8 cellular contexts compared by ENCODE assay signal in the genomic region with DNA sequence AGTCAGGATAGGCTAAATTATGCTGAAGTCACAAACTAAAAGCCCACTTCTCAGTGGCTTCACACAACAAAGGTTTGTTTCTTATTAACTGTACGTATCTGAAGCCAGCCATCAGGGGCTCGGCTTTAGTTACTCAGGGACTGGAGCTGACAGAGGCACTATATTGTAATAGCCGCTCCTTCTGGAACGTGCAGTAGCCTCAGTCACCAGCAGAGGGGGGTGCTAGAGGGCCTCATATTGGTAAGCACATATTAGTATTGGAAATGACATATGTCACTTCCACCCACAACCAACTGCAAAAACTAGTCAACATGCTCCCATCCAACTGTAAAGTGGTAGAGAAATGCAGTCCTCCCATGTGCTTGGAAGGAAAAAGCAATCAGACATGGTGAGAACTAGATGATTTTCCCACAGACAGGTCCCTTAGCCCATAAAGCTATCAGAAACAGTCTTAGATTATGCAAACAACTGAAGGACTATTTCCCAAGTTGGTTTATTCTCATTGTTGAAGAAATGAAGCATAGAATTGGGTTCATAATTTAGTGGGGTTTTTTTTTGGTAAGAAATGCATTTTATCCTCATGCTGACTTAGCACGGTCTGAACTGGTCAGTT.
DNase-seq lines count a peak whose midpoint lies in the region; ATAC-seq and TF ChIP-seq lines count a peak whose summit lies in the region.

No MANE protein-coding gene starts in this region.

- in situ Hi-C loops in gastrocnemius medialis (cut with MboI; ENCODE audit: low sequenced_read_pairs in 4 of 4), result no loop called here

- H3K36me3 ChIP-seq in cardiac muscle cell (no peaks in the 10 kb centered on the region), gastrocnemius medialis (no peaks in the 10 kb centered on the region)

- ATAC-seq in GM21723 (IDR thresholded peaks at IDR 0.05; ENCODE audit: unreplicated experiment), result peak; percentile 96
- peak; percentile 50 to 60 for ATAC-seq in gastrocnemius medialis

- H3K27me3 ChIP-seq in cardiac muscle cell (no peaks in the 10 kb centered on the region), gastrocnemius medialis (no peaks in the 10 kb centered on the region)

- no peak overlapping the region for H3K4me3 ChIP-seq in cardiac muscle cell
- no peak overlapping the region for H3K4me3 ChIP-seq in gastrocnemius medialis

- intact Hi-C loops in gastrocnemius medialis (cut with DNase I; ENCODE audit: low total_unique reads), result loop anchor here (5.0 kb wide), 1 partner anchor 147 kb away; no protein-coding TSS in a partner anchor

- TF ChIP-seq CTCF in GM10248 (IDR thresholded peaks at IDR 0.05; ENCODE audit: control extremely low read depth, extremely low read depth, low read depth, missing control alignments) (peak; percentile 71), cardiac muscle cell (IDR thresholded peaks at IDR 0.05; ENCODE audit: low read depth, low read length) (peak; percentile 94), gastrocnemius medialis (IDR thresholded peaks at IDR 0.05 in 4 of 5, conservative IDR thresholded peaks at IDR 0.05 in 1 of 5) (peak; percentile 41 to 75 (median 68))

- DNase-seq in GM10248 (ENCODE audit: extremely low spot score) (peak; percentile 47), HuH-7.5 (ENCODE audit: low spot score) (peak; percentile 52), RPMI7951 (ENCODE audit: low read depth) (peak; percentile 38), cardiac muscle cell (ENCODE audit: low read depth in 1 of 2, low spot score in 1 of 2) (peak; percentile 53 to 64), gastrocnemius medialis (peak; percentile 6 to 44), putamen (ENCODE audit: low spot score) (no peak)
- peak; percentile 1 for DNase-seq in activated gamma-delta T cell treated with anti-CD3 and anti-CD28 coated beads, Interleukin-2, amount 50 U/mL, for 16 hours (ENCODE audit: low read depth)

- POLR2A ChIA-PET in GM10248 (lab: Yijun Ruan, JAX), result no interaction called here

- H3K27ac ChIP-seq in cardiac muscle cell, result no peak overlapping the region
- H3K27ac ChIP-seq in gastrocnemius medialis, result no peak overlapping the region

- CTCF ChIA-PET in GM10248 (lab: Yijun Ruan, JAX), result interaction anchor here (0.6 to 5.6 kb wide), 18 partner anchors 10 to 146 kb away, joined by 3 to 25 read pairs (median 5); no protein-coding TSS in a partner anchor

- no peak for TF ChIP-seq POLR2A in gastrocnemius medialis (IDR thresholded peaks at IDR 0.05)

- H3K4me1 ChIP-seq in cardiac muscle cell (ENCODE audit: low read depth) (no peaks in the 10 kb centered on the region), gastrocnemius medialis (no peaks in the 10 kb centered on the region)

- H3K9me3 ChIP-seq in cardiac muscle cell (ENCODE audit: low read depth) (no peaks in the 10 kb centered on the region), gastrocnemius medialis (no peaks in the 10 kb centered on the region)
